ENCODE assay signal across 1 cellular context in the genomic region with DNA sequence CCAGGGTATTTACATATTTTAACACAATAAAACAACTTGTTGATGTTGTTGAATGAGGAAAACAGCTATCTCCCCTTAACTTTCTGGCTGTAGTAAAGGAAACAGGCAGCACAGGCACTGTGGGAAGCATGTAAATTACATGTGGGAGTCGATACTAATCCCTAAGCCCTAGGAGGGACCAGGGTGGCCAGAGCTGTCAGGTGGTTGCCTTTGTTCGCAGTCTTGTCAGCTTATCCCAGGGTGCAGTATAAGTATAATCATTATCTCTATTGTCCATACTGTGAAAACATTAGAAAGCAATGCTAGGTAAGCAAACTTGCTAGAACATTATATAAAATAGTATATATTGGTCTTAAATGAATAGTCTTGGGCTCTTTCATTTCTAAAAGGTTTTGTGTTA.
TF ChIP-seq lines count a peak whose summit lies in the region.

No MANE protein-coding gene starts in this region.

TF ChIP-seq in IMR-90, 13 proteins besides CTCF, POLR2A, EP300 and RAD21 (continued from another document):
- TF ChIP-seq, protein P1, sequence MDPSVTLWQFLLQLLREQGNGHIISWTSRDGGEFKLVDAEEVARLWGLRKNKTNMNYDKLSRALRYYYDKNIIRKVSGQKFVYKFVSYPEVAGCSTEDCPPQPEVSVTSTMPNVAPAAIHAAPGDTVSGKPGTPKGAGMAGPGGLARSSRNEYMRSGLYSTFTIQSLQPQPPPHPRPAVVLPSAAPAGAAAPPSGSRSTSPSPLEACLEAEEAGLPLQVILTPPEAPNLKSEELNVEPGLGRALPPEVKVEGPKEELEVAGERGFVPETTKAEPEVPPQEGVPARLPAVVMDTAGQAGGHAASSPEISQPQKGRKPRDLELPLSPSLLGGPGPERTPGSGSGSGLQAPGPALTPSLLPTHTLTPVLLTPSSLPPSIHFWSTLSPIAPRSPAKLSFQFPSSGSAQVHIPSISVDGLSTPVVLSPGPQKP (IDR thresholded peaks at IDR 0.05; ENCODE audit: borderline replicate concordance, low read depth, low read length), result no peak
- no peak for TF ChIP-seq FOS (IDR thresholded peaks at IDR 0.05; ENCODE audit: low read depth, low read length)
- TF ChIP-seq CHD1 (IDR thresholded peaks at IDR 0.05; ENCODE audit: low read depth, low read length), result no peak
- no peak for TF ChIP-seq MAZ (IDR thresholded peaks at IDR 0.05; ENCODE audit: borderline replicate concordance, low read depth, low read length)
